ENCODE assay signal across 13 cellular contexts in the genomic region with DNA sequence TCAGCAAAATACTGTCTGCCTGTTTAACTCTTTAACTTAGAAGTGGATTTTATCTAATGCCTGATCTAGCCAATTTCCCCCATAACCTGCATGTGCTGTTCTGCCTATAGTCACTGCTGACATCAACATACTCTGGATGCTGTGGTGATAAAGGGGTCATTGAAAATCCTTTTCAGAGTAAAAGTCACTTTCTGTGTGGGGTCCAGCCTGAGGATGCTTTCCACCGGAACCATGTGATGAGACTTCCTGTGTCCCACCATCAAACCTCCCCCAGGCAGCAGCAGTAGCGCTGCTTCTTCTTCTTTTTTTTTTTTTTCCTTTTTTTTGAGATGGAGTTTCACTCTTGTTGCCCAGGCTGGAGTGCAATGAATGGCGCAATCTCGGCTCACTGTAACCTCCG.
"Had no signal": no experiment of that assay in that cellular context is flagged by ENCODE, and none has a peak within 500 bp of the region (broad histone marks: within the 10 kb centered on the region; RNA-seq: fewer than 3 reads in every experiment).

No MANE protein-coding gene starts in this region.

- H3K27me3 Mint-ChIP-seq: activated T-cell treated with anti-CD3 and anti-CD28 coated beads, Interleukin-2, amount 50 U/mL, for 24 hours had no signal

- H3K9me3 Mint-ChIP-seq: activated naive CD4-positive, alpha-beta T cell treated with anti-CD3 and anti-CD28 coated beads, Interleukin-2, amount 50 U/mL, for 72 hours; activated T-cell treated with anti-CD3 and anti-CD28 coated beads, Interleukin-2, amount 50 U/mL, for 24 hours; endodermal cell; immature natural killer cell; natural killer cell had no signal

- H3K27ac Mint-ChIP-seq: activated CD8-positive, alpha-beta memory T cell treated with anti-CD3 and anti-CD28 coated beads, Interleukin-2, amount 10 ng/mL, durations not matched to agents 7 days and 5 days; activated naive CD4-positive, alpha-beta T cell treated with anti-CD3 and anti-CD28 coated beads, Interleukin-2, amount 50 U/mL, for 72 hours; activated T-cell treated with anti-CD3 and anti-CD28 coated beads, Interleukin-2, amount 50 U/mL, for 24 hours; endodermal cell; immature natural killer cell; natural killer cell had no signal

- DNase-seq: activated CD8-positive, alpha-beta memory T cell treated with anti-CD3 and anti-CD28 coated beads, Interleukin-2, amount 10 ng/mL, durations not matched to agents 7 days and 5 days; activated effector memory CD4-positive, alpha-beta T cell treated with Interleukin-2 at 50 U/mL for 16 hours; activated T-cell treated with anti-CD3 and anti-CD28 coated beads, Interleukin-2, amount 50 U/mL, for 24 hours; brain microvascular endothelial cell; dermis blood vessel endothelial cell; endodermal cell; erythroblast; hippocampal formation; immature natural killer cell; natural killer cell; nucleus accumbens; stomach had no signal

- H3K4me3 Mint-ChIP-seq: activated CD8-positive, alpha-beta memory T cell treated with anti-CD3 and anti-CD28 coated beads, Interleukin-2, amount 10 ng/mL, durations not matched to agents 7 days and 5 days; activated T-cell treated with anti-CD3 and anti-CD28 coated beads, Interleukin-2, amount 50 U/mL, for 24 hours; endodermal cell; immature natural killer cell; natural killer cell had no signal

- H3K4me1 Mint-ChIP-seq: activated CD8-positive, alpha-beta memory T cell treated with anti-CD3 and anti-CD28 coated beads, Interleukin-2, amount 10 ng/mL, durations not matched to agents 7 days and 5 days; endodermal cell; immature natural killer cell; natural killer cell had no signal

- H3K36me3 Mint-ChIP-seq: activated CD8-positive, alpha-beta memory T cell treated with anti-CD3 and anti-CD28 coated beads, Interleukin-2, amount 10 ng/mL, durations not matched to agents 7 days and 5 days; activated naive CD4-positive, alpha-beta T cell treated with anti-CD3 and anti-CD28 coated beads, Interleukin-2, amount 50 U/mL, for 72 hours; immature natural killer cell; natural killer cell had no signal

- ATAC-seq: activated CD8-positive, alpha-beta memory T cell treated with anti-CD3 and anti-CD28 coated beads, Interleukin-2, amount 10 ng/mL, durations not matched to agents 7 days and 5 days; activated naive CD4-positive, alpha-beta T cell treated with anti-CD3 and anti-CD28 coated beads, Interleukin-2, amount 50 U/mL, for 72 hours had no signal
